ENCODE assay signal across 28 cellular contexts in the genomic region with DNA sequence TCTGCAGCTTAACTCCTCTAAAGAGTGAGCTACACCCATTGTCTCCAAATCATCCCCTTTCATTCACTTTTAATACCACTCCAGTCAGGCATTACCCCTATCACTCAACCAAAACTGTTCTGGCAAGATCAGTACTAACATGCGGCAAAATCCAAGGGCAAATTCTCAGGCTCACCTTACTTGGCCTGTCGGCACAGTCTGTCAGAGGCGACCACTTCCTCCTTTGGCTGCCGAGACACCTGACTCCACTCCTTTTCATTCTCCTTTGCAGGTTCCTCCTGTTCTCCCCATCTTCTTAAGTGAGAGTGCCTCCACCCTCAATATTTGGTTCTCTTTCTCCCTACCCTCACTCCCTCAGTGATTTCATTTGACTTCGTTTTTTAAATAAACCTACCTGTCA. TPM values are rescaled to one million over a fixed set of nuclear protein-coding genes. Genes with fewer than 3 reads are reported as not detected.
DNase-seq lines count a peak whose midpoint lies in the region; ATAC-seq, FAIRE-seq and TF ChIP-seq lines count a peak whose summit lies in the region.
"Had no signal": no experiment of that assay in that cellular context is flagged by ENCODE, and none has a peak within 500 bp of the region (broad histone marks: within the 10 kb centered on the region; RNA-seq: fewer than 3 reads in every experiment).

No MANE protein-coding gene starts in this region.

- H2AFZ ChIP-seq in PC-9: peak overlapping the region; percentile 8; the same call in 1 of the 2 replicates
- H2AFZ ChIP-seq: GM23248 had no signal

- H3K79me2 ChIP-seq in PC-9 (ENCODE audit: low read depth): no peaks in the 10 kb centered on the region

- no peaks in the 10 kb centered on the region for H4K20me1 ChIP-seq in PC-9 (ENCODE audit: insufficient read depth)

- H3K36me3 ChIP-seq in PC-9 (ENCODE audit: low read depth): no peaks in the 10 kb centered on the region
- H3K36me3 ChIP-seq: MG63, SJCRH30, spleen, tibial nerve had no signal

- H3K27ac Mint-ChIP-seq in progenitor cell of endocrine pancreas (peak overlapping the region; percentile 99), WTC11 (no peak overlapping the region)
- H3K27ac Mint-ChIP-seq: activated CD4-positive, alpha-beta T cell treated with anti-CD3 and anti-CD28 coated beads for 36 hours; activated naive CD4-positive, alpha-beta T cell treated with anti-CD3 and anti-CD28 coated beads, Interleukin-2, amount 50 U/mL, for 72 hours; activated T-helper 1 cell treated with anti-CD3 and anti-CD28 coated beads, Interleukin-12 subunit alpha, Interleukin-12 subunit beta, Interleukin-2, Interleukin-4 antibody, amounts not matched to agents 30 ng/mL and 10 ng/mL and 1 ng/mL, durations not matched to agents 14 hours and 24 hours and 36 hours; CD8-positive, alpha-beta T cell; IgD-negative memory B cell; T-helper 1 cell treated with Interleukin-12 subunit alpha and Interleukin-12 subunit beta and Interleukin-4 antibody, amounts not matched to agents 30 μg/mL and 1 μg/mL, for 36 hours had no signal

- DNase-seq in GM12865 (ENCODE audit: low read depth) (peak; percentile 40), PC-9 (peak; percentile 42 to 54), epithelial cell of proximal tubule (ENCODE audit: low read depth) (no peak), progenitor cell of endocrine pancreas (ENCODE audit: low spot score, unreplicated experiment) (no peak), WTC11 (ENCODE audit: low spot score) (no peak), frontal cortex (ENCODE audit: low spot score in 2 of 2) (no peak), SW480 (ENCODE audit: low spot score) (no peak)
- DNase-seq: activated CD4-positive, alpha-beta T cell treated with anti-CD3 and anti-CD28 coated beads for 36 hours; aorta; CD8-positive, alpha-beta T cell; GM23248; MG63; NCI-H1436 treated with DMSO at 0.1 percent for 48 hours; NCI-H82; occipital lobe; OCI-M1; SJCRH30; spleen; stimulated activated CD4-positive, alpha-beta T cell treated with anti-CD3 and anti-CD28 coated beads, Interleukin-4, amount 100 ng/mL, for 1 hour; stimulated activated naive CD4-positive, alpha-beta T cell treated with Interleukin-2 at 50 U/mL for 16 hours had no signal

- no peaks in the 10 kb centered on the region for H3K27me3 ChIP-seq in PC-9 (ENCODE audit: insufficient read depth, low read depth)
- H3K27me3 ChIP-seq: MG63, SJCRH30, tibial nerve had no signal

- no peaks in the 10 kb centered on the region for H3K9me2 ChIP-seq in PC-9 (ENCODE audit: insufficient read depth)

- H3K4me1 ChIP-seq in PC-9 (replicated peaks; ENCODE audit: insufficient read depth): peaks cover 64% of the 10 kb centered on the region

- H3K4me3 Mint-ChIP-seq in progenitor cell of endocrine pancreas (ENCODE audit: low read depth) (peak overlapping the region; percentile 17), WTC11 (no peak overlapping the region)
- H3K4me3 Mint-ChIP-seq: activated CD4-positive, alpha-beta T cell treated with anti-CD3 and anti-CD28 coated beads for 36 hours; activated T-helper 1 cell treated with anti-CD3 and anti-CD28 coated beads, Interleukin-12 subunit alpha, Interleukin-12 subunit beta, Interleukin-2, Interleukin-4 antibody, amounts not matched to agents 30 ng/mL and 10 ng/mL and 1 ng/mL, durations not matched to agents 14 hours and 24 hours and 36 hours; CD8-positive, alpha-beta T cell; T-helper 1 cell treated with Interleukin-12 subunit alpha and Interleukin-12 subunit beta and Interleukin-4 antibody, amounts not matched to agents 30 μg/mL and 1 μg/mL, for 36 hours had no signal

- ATAC-seq in GM18502 (IDR thresholded peaks at IDR 0.05; ENCODE audit: poor library complexity, unreplicated experiment): no peak
- no peak for ATAC-seq in WTC11
- ATAC-seq: activated CD4-positive, alpha-beta T cell treated with anti-CD3 and anti-CD28 coated beads for 36 hours; activated naive CD4-positive, alpha-beta T cell treated with anti-CD3 and anti-CD28 coated beads, Interleukin-2, amount 50 U/mL, for 72 hours; CD8-positive, alpha-beta T cell had no signal

- CTCF ChIA-PET in PC-9 (lab: Charles Lee): interaction anchor here (1.5 kb wide), 1 partner anchor 46 kb away, joined by 5 read pairs; no protein-coding TSS in a partner anchor
- CTCF ChIA-PET in WTC11 (lab: Charles Lee): interaction anchor here (1.2 kb wide), 1 partner anchor 46 kb away, joined by 6 read pairs; no protein-coding TSS in a partner anchor

- POLR2A ChIA-PET in PC-9 (lab: Charles Lee; ENCODE audit: unreplicated experiment) (no interaction called here), WTC11 (lab: Charles Lee) (no interaction called here)

- no peaks in the 10 kb centered on the region for H3K36me3 Mint-ChIP-seq in progenitor cell of endocrine pancreas (ENCODE audit: insufficient read depth)
- no peaks in the 10 kb centered on the region for H3K36me3 Mint-ChIP-seq in WTC11
- H3K36me3 Mint-ChIP-seq: activated naive CD4-positive, alpha-beta T cell treated with anti-CD3 and anti-CD28 coated beads, Interleukin-2, amount 50 U/mL, for 72 hours; CD8-positive, alpha-beta T cell had no signal

- no peaks in the 10 kb centered on the region for H3K9me3 ChIP-seq in PC-9 (ENCODE audit: insufficient read depth, low read depth)
- H3K9me3 ChIP-seq: MG63, SJCRH30, spleen, tibial nerve had no signal

- FAIRE-seq in frontal cortex (lab: Jason Lieb, UNC): no peak

- intact Hi-C loops in PC-9 (cut with micrococcal nuclease; ENCODE audit: unreplicated experiment): no loop called here

- H3K27me3 Mint-ChIP-seq in progenitor cell of endocrine pancreas: no peaks in the 10 kb centered on the region
- peaks cover 16% of the 10 kb centered on the region for H3K27me3 Mint-ChIP-seq in WTC11 (ENCODE audit: low read depth)

- H3K4me3 ChIP-seq in GM12865 (ENCODE audit: low read depth, low read length): no peak overlapping the region
- no peak overlapping the region for H3K4me3 ChIP-seq in PC-9
- H3K4me3 ChIP-seq in epithelial cell of proximal tubule (ENCODE audit: low read depth, low read length): peak overlapping the region; percentile 74
- H3K4me3 ChIP-seq: GM23248, MG63, SJCRH30, spleen, tibial nerve had no signal

- peak overlapping the region; percentile 24 for H3K4me2 ChIP-seq in PC-9

- peaks cover 24% of the 10 kb centered on the region for H3F3A ChIP-seq in PC-9 (ENCODE audit: insufficient read depth, low read depth)

- H3K27ac ChIP-seq in PC-9: no peak overlapping the region
- H3K27ac ChIP-seq: GM23248, SJCRH30, spleen had no signal

- H3K4me1 Mint-ChIP-seq in progenitor cell of endocrine pancreas (ENCODE audit: low read depth) (peaks cover 76% of the 10 kb centered on the region), WTC11 (peaks cover 46% of the 10 kb centered on the region)

- H3K9me3 Mint-ChIP-seq in progenitor cell of endocrine pancreas (ENCODE audit: low read depth): no peaks in the 10 kb centered on the region
- no peaks in the 10 kb centered on the region for H3K9me3 Mint-ChIP-seq in WTC11
- H3K9me3 Mint-ChIP-seq: activated naive CD4-positive, alpha-beta T cell treated with anti-CD3 and anti-CD28 coated beads, Interleukin-2, amount 50 U/mL, for 72 hours; activated T-helper 1 cell treated with anti-CD3 and anti-CD28 coated beads, Interleukin-12 subunit alpha, Interleukin-12 subunit beta, Interleukin-2, Interleukin-4 antibody, amounts not matched to agents 30 ng/mL and 10 ng/mL and 1 ng/mL, durations not matched to agents 14 hours and 24 hours and 36 hours; CD8-positive, alpha-beta T cell; IgD-negative memory B cell; T-helper 1 cell treated with Interleukin-12 subunit alpha and Interleukin-12 subunit beta and Interleukin-4 antibody, amounts not matched to agents 30 μg/mL and 1 μg/mL, for 36 hours had no signal

- no TSS peak for BruUV-seq in PC-9 (replicated peaks; lab: Mats Ljungman, UMichigan)

- no peak for TF ChIP-seq CTCF in GM12865 (IDR thresholded peaks at IDR 0.05; ENCODE audit: insufficient read depth, low read depth, low read length, missing control alignments)
- no peak for TF ChIP-seq CTCF in PC-9 (conservative IDR thresholded peaks at IDR 0.05)
- TF ChIP-seq CTCF in epithelial cell of proximal tubule (conservative IDR thresholded peaks at IDR 0.05; ENCODE audit: low read depth, low read length): no peak
- TF ChIP-seq CTCF in progenitor cell of endocrine pancreas (IDR thresholded peaks at IDR 0.05; ENCODE audit: unreplicated experiment): no peak
- TF ChIP-seq CTCF in WTC11 (IDR thresholded peaks at IDR 0.05): no peak

TF ChIP-seq in WTC11, 78 proteins besides CTCF, POLR2A, EP300 and RAD21 (continues in another document):
- TF ChIP-seq ZNF671 (CRISPR knock-in tag; IDR thresholded peaks at IDR 0.05) (no peak), JAZF1 (CRISPR knock-in tag; IDR thresholded peaks at IDR 0.05) (no peak), NFE2L1 (CRISPR knock-in tag; IDR thresholded peaks at IDR 0.05) (no peak), ATF1 (CRISPR knock-in tag; IDR thresholded peaks at IDR 0.05) (no peak), NFYB (CRISPR knock-in tag; conservative IDR thresholded peaks at IDR 0.05; ENCODE audit: low read depth) (no peak), GRHL2 (CRISPR knock-in tag; IDR thresholded peaks at IDR 0.05; ENCODE audit: insufficient replicate concordance, severe bottlenecking) (no peak)
- TF ChIP-seq, protein P1, sequence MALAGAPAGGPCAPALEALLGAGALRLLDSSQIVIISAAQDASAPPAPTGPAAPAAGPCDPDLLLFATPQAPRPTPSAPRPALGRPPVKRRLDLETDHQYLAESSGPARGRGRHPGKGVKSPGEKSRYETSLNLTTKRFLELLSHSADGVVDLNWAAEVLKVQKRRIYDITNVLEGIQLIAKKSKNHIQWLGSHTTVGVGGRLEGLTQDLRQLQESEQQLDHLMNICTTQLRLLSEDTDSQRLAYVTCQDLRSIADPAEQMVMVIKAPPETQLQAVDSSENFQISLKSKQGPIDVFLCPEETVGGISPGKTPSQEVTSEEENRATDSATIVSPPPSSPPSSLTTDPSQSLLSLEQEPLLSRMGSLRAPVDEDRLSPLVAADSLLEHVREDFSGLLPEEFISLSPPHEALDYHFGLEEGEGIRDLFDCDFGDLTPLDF (CRISPR knock-in tag; IDR thresholded peaks at IDR 0.05): no peak

RNA-seq across cellular contexts. Expression of a gene that starts 4.2 kb away (rescaled TPM):
- 0.90 TPM in 1 of 2 replicates, not detected in the other for total RNA-seq in PC-9 (2021)
- not detected in 2 replicates for total RNA-seq in epithelial cell of proximal tubule
- 0.69 and 1.1 TPM in 2 replicates for total RNA-seq in progenitor cell of endocrine pancreas
- 0.22 TPM in 1 of 3 replicates, not detected in the others for total RNA-seq in WTC11 (2021)
- not detected for total RNA-seq in frontal cortex
- total RNA-seq: activated CD4-positive, alpha-beta T cell treated with anti-CD3 and anti-CD28 coated beads for 36 hours; activated naive CD4-positive, alpha-beta T cell treated with anti-CD3 and anti-CD28 coated beads, Interleukin-2, amount 50 U/mL, for 72 hours; GM23248; kidney epithelial cell; lung microvascular endothelial cell; occipital lobe; SJCRH30; tibial nerve had no signal

RNA-seq across cellular contexts. Expression of a gene that starts 39.8 kb away (rescaled TPM):
- 288 and 291 TPM in 2 replicates for total RNA-seq in PC-9 (2021)
- 427 and 615 TPM in 2 replicates for total RNA-seq in epithelial cell of proximal tubule
- total RNA-seq in progenitor cell of endocrine pancreas: 214 and 218 TPM in 2 replicates
- 65.8 to 86.7 TPM (median 79.7 TPM) in 3 replicates for total RNA-seq in WTC11 (2021)
- 31.4 TPM for total RNA-seq in frontal cortex

Comparison
In these comparisons a context has a peak if more than half of its experiments do, and no peak if none do; other contexts are left out.
1. DNase-seq: peak in GM12865 (single experiment) and PC-9 (2 of 2); none in epithelial cell of proximal tubule (single experiment), progenitor cell of endocrine pancreas (single experiment), WTC11 (single experiment), frontal cortex (0 of 2) and SW480 (single experiment).